ENCODE assay signal across 1 cellular context in the genomic region with DNA sequence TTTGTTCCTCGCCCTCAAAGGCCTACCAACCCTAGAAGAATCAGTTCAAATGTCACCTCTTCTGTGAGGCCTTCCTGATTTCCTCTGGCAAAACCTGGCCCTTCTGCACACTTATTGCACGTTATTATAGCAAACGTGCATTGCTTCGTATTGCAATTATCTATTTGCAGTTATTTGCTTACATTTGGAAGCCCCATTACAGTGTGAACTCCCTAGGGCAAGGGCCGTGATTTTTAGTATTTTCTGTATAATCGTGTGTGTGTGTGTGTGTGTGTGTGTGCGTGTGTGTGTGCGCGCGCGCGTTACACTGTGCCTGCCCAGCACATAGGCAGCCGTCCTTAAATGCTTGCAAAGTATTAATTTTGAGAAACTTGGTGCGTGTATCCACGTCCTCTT.
TF ChIP-seq lines count a peak whose summit lies in the region.

No MANE protein-coding gene starts in this region.

TF ChIP-seq in IMR-90, 13 proteins besides CTCF, POLR2A, EP300 and RAD21 (continued from another document):
- TF ChIP-seq MAZ (IDR thresholded peaks at IDR 0.05; ENCODE audit: borderline replicate concordance, low read depth, low read length) (no peak), CEBPB (IDR thresholded peaks at IDR 0.05; ENCODE audit: low read depth, low read length) (no peak)
- TF ChIP-seq, protein P1, sequence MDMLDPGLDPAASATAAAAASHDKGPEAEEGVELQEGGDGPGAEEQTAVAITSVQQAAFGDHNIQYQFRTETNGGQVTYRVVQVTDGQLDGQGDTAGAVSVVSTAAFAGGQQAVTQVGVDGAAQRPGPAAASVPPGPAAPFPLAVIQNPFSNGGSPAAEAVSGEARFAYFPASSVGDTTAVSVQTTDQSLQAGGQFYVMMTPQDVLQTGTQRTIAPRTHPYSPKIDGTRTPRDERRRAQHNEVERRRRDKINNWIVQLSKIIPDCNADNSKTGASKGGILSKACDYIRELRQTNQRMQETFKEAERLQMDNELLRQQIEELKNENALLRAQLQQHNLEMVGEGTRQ (IDR thresholded peaks at IDR 0.05; ENCODE audit: low read depth, low read length): no peak
